ENCODE assay signal across 7 cellular contexts in the genomic region with DNA sequence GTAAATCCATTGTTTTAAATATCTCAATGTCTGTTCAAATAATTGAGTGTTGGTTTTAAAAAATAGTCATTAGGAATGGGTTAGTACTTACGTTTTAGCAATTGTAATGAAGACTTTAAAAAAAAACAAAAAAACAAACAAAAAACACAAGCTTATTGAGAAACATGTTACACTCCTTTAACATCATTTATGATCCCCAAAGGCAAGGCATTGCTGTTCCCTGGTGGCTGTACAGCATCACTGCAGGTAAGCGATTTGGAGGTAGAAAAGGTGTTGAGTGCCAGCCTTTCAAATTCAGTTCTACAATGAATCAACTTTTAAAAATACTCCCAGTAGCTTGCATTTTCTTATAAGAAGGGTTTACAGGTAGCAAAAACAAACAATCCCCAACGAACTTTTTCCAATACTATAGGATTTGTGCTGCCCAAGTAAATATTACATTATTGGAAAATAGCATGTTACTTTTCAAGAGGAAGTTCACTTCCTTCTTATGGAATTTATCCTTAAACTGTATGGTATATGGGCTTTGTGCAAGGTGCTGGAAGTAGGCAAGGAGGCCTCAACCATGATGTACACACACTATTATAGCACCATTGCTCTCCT.
DNase-seq lines count a peak whose midpoint lies in the region; ATAC-seq, FAIRE-seq and TF ChIP-seq lines count a peak whose summit lies in the region.

No MANE protein-coding gene starts in this region.

- no peak for FAIRE-seq in D721Med (lab: Jason Lieb, UNC)

- DNase-seq in D721Med (ENCODE audit: insufficient read length, low spot score) (no peak), LoVo (ENCODE audit: low spot score) (peak; percentile 48), iPS-NIHi11 (ENCODE audit: low spot score) (peak; percentile 33), SHP77 treated with DMSO at 0.1 percent for 48 hours (lab: John Stamatoyannopoulos, UW) (no peak), activated gamma-delta T cell treated with Interleukin-2 at 50 U/mL for 16 hours (no peak)
- peak; percentile 10 for DNase-seq in activated CD4-positive, alpha-beta T cell treated with anti-CD3 and anti-CD28 coated beads for 48 hours

- TF ChIP-seq CTCF in D721Med (IDR thresholded peaks at IDR 0.05; ENCODE audit: insufficient read depth, missing control alignments), result peak; percentile 65

- peak; percentile 66 for ATAC-seq in GM18868 (IDR thresholded peaks at IDR 0.05; ENCODE audit: unreplicated experiment)

Comparison
In these comparisons a context has a peak if more than half of its experiments do, and no peak if none do; other contexts are left out.
1. DNase-seq: peak in LoVo (single experiment), activated CD4-positive, alpha-beta T cell treated with anti-CD3 and anti-CD28 coated beads for 48 hours (single experiment) and iPS-NIHi11 (single experiment); none in D721Med (single experiment), SHP77 treated with DMSO at 0.1 percent for 48 hours (single experiment) and activated gamma-delta T cell treated with Interleukin-2 at 50 U/mL for 16 hours (single experiment).